8 cellular contexts compared by ENCODE assay signal in genomic region chrX:10190367-10190766, GRCh38. TPM values are rescaled to one million over a fixed set of nuclear protein-coding genes. Genes with fewer than 3 reads are reported as not detected.
DNase-seq lines count a peak whose midpoint lies in the region; ATAC-seq and TF ChIP-seq lines count a peak whose summit lies in the region.

No MANE protein-coding gene starts in this region.

- H3K36me3 ChIP-seq in psoas muscle (ENCODE audit: insufficient read depth in 1 of 2, low read depth in 1 of 2) = peaks cover 0 to 32% of the 10 kb centered on the region in 2 donors

- DNase-seq in AG20443 (ENCODE audit: low spot score) (peak; percentile 55), NCI-H146 (lab: John Stamatoyannopoulos, UW) (peak; percentile 56), T1000 (lab: John Stamatoyannopoulos, UW) (peak; percentile 21), foreskin melanocyte (peak; percentile 42), psoas muscle (no peak), T-helper 9 cell (no peak)
- no peak for DNase-seq in stimulated activated CD4-positive, alpha-beta T cell treated with anti-CD3 and anti-CD28 coated beads, Interleukin-2, amount 100 ng/mL, for 24 hours

- no peaks in the 10 kb centered on the region for H3K4me1 ChIP-seq in psoas muscle

- 2 to 8% (median 4%) methylated on average over 3 of the region's 3 CpGs for WGBS in psoas muscle, 3 donors

- H3K9me3 ChIP-seq in psoas muscle = no peaks in the 10 kb centered on the region

- intact Hi-C loops in psoas muscle (cut with DNase I) = loop anchor here in 1 of 2 donors (5.0 kb wide), 1 partner anchor 427 kb away; no protein-coding TSS in a partner anchor

- H3K27ac ChIP-seq in psoas muscle = no peak overlapping the region

- no peak overlapping the region for H3K4me3 ChIP-seq in psoas muscle

- H3K27me3 ChIP-seq in psoas muscle (ENCODE audit: insufficient read depth in 3 of 3, low read length in 2 of 3) = peaks cover 0 to 8% (median 0%) of the 10 kb centered on the region in 3 donors

- peak; percentile 50 for TF ChIP-seq CTCF in psoas muscle (IDR thresholded peaks at IDR 0.05)

- peak; percentile 68 for ATAC-seq in GM19395 (IDR thresholded peaks at IDR 0.05; ENCODE audit: unreplicated experiment)
- peak in 2 of 4 donors; percentile 68 to 74 for ATAC-seq in psoas muscle

RNA-seq across cellular contexts. Expression of gene CLCN4, which starts 33.6 kb away (rescaled TPM):
- total RNA-seq in psoas muscle = 10 to 100 TPM; 48.7 to 75.9 (median 74.4) TPM
- polyA plus RNA-seq in psoas muscle = 10 to 100 TPM in 2 of 3 donors, 1 to 10 TPM in 1; 4.1 to 53.8 (median 19.9) TPM

Comparison
In these comparisons a context has a peak if more than half of its experiments do, and no peak if none do; other contexts are left out.
1. DNase-seq: peak in AG20443 (single experiment), NCI-H146 (single experiment), T1000 (single experiment) and foreskin melanocyte (single experiment); none in psoas muscle (0 of 2), stimulated activated CD4-positive, alpha-beta T cell treated with anti-CD3 and anti-CD28 coated beads, Interleukin-2, amount 100 ng/mL, for 24 hours (0 of 2) and T-helper 9 cell (single experiment).